ENCODE assay signal across 13 cellular contexts in genomic region chr20:43911066-43911465, GRCh38. TPM values are rescaled to one million over a fixed set of nuclear protein-coding genes. Genes with fewer than 3 reads are reported as not detected.
DNase-seq lines count a peak whose midpoint lies in the region; ATAC-seq and TF ChIP-seq lines count a peak whose summit lies in the region.
"Had no signal": no experiment of that assay in that cellular context is flagged by ENCODE, and none has a peak within 500 bp of the region (broad histone marks: within the 10 kb centered on the region; RNA-seq: fewer than 3 reads in every experiment).

No MANE protein-coding gene starts in this region.

- intact Hi-C loops in activated CD4-positive, alpha-beta T cell treated with anti-CD3 and anti-CD28 coated beads for 36 hours (cut with DNase I, micrococcal nuclease): no loop called here

- DNase-seq in activated CD4-positive, alpha-beta T cell treated with anti-CD3 and anti-CD28 coated beads for 36 hours: peak; percentile 35
- no peak for DNase-seq in activated CD4-positive, alpha-beta T cell treated with anti-CD3 and anti-CD28 coated beads, Interleukin-2, amount 50 U/mL, for 48 hours
- peak; percentile 18 for DNase-seq in OCI-M1 (lab: John Stamatoyannopoulos, UW)
- DNase-seq in cardiac fibroblast (ENCODE audit: low read depth in 2 of 2): peak; percentile 88 to 90
- DNase-seq in non-pigmented ciliary epithelial cell (ENCODE audit: low read depth): peak; percentile 40
- DNase-seq in NCI-H1417 (lab: John Stamatoyannopoulos, UW): no peak
- DNase-seq in COLO668 (lab: John Stamatoyannopoulos, UW; ENCODE audit: unreplicated experiment): no peak
- DNase-seq: Kasumi-1, NCI-H82, sigmoid colon had no signal

- no peak overlapping the region for H3K27ac Mint-ChIP-seq in activated CD4-positive, alpha-beta T cell treated with anti-CD3 and anti-CD28 coated beads for 36 hours
- H3K27ac Mint-ChIP-seq: memory B cell had no signal

- peaks cover 18% of the 10 kb centered on the region for H3K4me1 Mint-ChIP-seq in activated CD4-positive, alpha-beta T cell treated with anti-CD3 and anti-CD28 coated beads for 36 hours

- H3K4me3 Mint-ChIP-seq in activated CD4-positive, alpha-beta T cell treated with anti-CD3 and anti-CD28 coated beads for 36 hours: no peak overlapping the region

- CTCF ChIA-PET in activated CD4-positive, alpha-beta T cell treated with anti-CD3 and anti-CD28 coated beads for 36 hours (lab: Charles Lee): interaction anchor here (0.7 to 1.3 kb wide), 2 partner anchors 162 to 355 kb away, joined by 3 to 5 read pairs; no protein-coding TSS in a partner anchor

- peak; percentile 34 for TF ChIP-seq CTCF in cardiac fibroblast (IDR thresholded peaks at IDR 0.05; ENCODE audit: low read depth, low read length)

- H3K36me3 Mint-ChIP-seq in activated CD4-positive, alpha-beta T cell treated with anti-CD3 and anti-CD28 coated beads for 36 hours (ENCODE audit: low read depth): no peaks in the 10 kb centered on the region
- H3K36me3 Mint-ChIP-seq: memory B cell had no signal

- H3K27me3 Mint-ChIP-seq in activated CD4-positive, alpha-beta T cell treated with anti-CD3 and anti-CD28 coated beads for 36 hours: peaks cover 26% of the 10 kb centered on the region

- POLR2A ChIA-PET in activated CD4-positive, alpha-beta T cell treated with anti-CD3 and anti-CD28 coated beads for 36 hours (lab: Charles Lee): no interaction called here

- peak; percentile 18 for ATAC-seq in activated CD4-positive, alpha-beta T cell treated with anti-CD3 and anti-CD28 coated beads for 36 hours
- no peak for ATAC-seq in HG02884 (IDR thresholded peaks at IDR 0.05; ENCODE audit: unreplicated experiment)
- ATAC-seq: activated CD4-positive, CD25-positive, alpha-beta regulatory T cell treated with anti-CD3 and anti-CD28 coated beads, Interleukin-2, amount 50 U/mL, for 24 hours had no signal

- peaks cover 15% of the 10 kb centered on the region for H3K9me3 Mint-ChIP-seq in activated CD4-positive, alpha-beta T cell treated with anti-CD3 and anti-CD28 coated beads for 36 hours (ENCODE audit: low read depth)

- H3K4me3 ChIP-seq in cardiac fibroblast (replicated peaks in 1 of 2; ENCODE audit: low read depth in 2 of 2, low read length in 2 of 2): no peak overlapping the region
- H3K4me3 ChIP-seq: sigmoid colon had no signal

RNA-seq across cellular contexts. Expression of gene TOX2, which starts 3.6 kb away (rescaled TPM):
- total RNA-seq in activated CD4-positive, alpha-beta T cell treated with anti-CD3 and anti-CD28 coated beads for 36 hours: 1 to 10 TPM; 1.6 to 3.0 TPM

Comparison
In these comparisons a context has a peak if more than half of its experiments do, and no peak if none do; other contexts are left out.
1. DNase-seq: peak in activated CD4-positive, alpha-beta T cell treated with anti-CD3 and anti-CD28 coated beads for 36 hours (single experiment), OCI-M1 (single experiment), cardiac fibroblast (2 of 2) and non-pigmented ciliary epithelial cell (single experiment); none in activated CD4-positive, alpha-beta T cell treated with anti-CD3 and anti-CD28 coated beads, Interleukin-2, amount 50 U/mL, for 48 hours (0 of 2), NCI-H1417 (0 of 3) and COLO668 (single experiment).